In genomic region chr6:139710578-139710977, GRCh38 we compare ENCODE assay signal across 19 cellular contexts.
"Had no signal": no experiment of that assay in that cellular context is flagged by ENCODE, and none has a peak within 500 bp of the region (broad histone marks: within the 10 kb centered on the region; RNA-seq: fewer than 3 reads in every experiment).

No MANE protein-coding gene starts in this region.

- H3K27me3 ChIP-seq: esophagus squamous epithelium, foreskin keratinocyte, ovary had no signal

- H3K4me3 ChIP-seq: esophagus squamous epithelium, ovary, spleen had no signal

- H3K27ac Mint-ChIP-seq: activated naive CD4-positive, alpha-beta T cell treated with anti-CD3 and anti-CD28 coated beads, Interleukin-2, amount 50 U/mL, for 72 hours; memory B cell; naive thymus-derived CD4-positive, alpha-beta T cell; stimulated activated naive B cell treated with anti-CD40 and anti-IgM and Interleukin-4, amounts not matched to agents 10 μg/mL and 1 μg/mL and 100 μg/mL, for 72 hours; T-helper 17 cell had no signal

- ATAC-seq: activated naive CD4-positive, alpha-beta T cell treated with anti-CD3 and anti-CD28 coated beads, Interleukin-2, amount 50 U/mL, for 72 hours; foreskin keratinocyte; naive thymus-derived CD4-positive, alpha-beta T cell; sciatic nerve; stimulated activated naive B cell treated with anti-CD40 and anti-IgM and Interleukin-4, amounts not matched to agents 10 μg/mL and 1 μg/mL and 100 μg/mL, for 72 hours; T-helper 17 cell had no signal

- H3K27ac ChIP-seq: esophagus squamous epithelium, foreskin keratinocyte, ovary, spleen, VCaP had no signal

- H3K36me3 Mint-ChIP-seq: activated naive CD4-positive, alpha-beta T cell treated with anti-CD3 and anti-CD28 coated beads, Interleukin-2, amount 50 U/mL, for 72 hours; memory B cell; naive thymus-derived CD4-positive, alpha-beta T cell; stimulated activated naive B cell treated with anti-CD40 and anti-IgM and Interleukin-4, amounts not matched to agents 10 μg/mL and 1 μg/mL and 100 μg/mL, for 72 hours had no signal

- H3K36me3 ChIP-seq: esophagus squamous epithelium, ovary, spleen had no signal

- H3K4me3 Mint-ChIP-seq: memory B cell; naive thymus-derived CD4-positive, alpha-beta T cell; stimulated activated naive B cell treated with anti-CD40 and anti-IgM and Interleukin-4, amounts not matched to agents 10 μg/mL and 1 μg/mL and 100 μg/mL, for 72 hours; T-helper 17 cell had no signal

- H3K9me3 ChIP-seq: ovary, spleen had no signal

- DNase-seq: activated CD4-positive, alpha-beta T cell treated with anti-CD3 and anti-CD28 coated beads, Interleukin-2, amount 50 U/mL, for 1 hour; activated CD4-positive, CD25-positive, alpha-beta regulatory T cell treated with anti-CD3 and anti-CD28 coated beads, Interleukin-2, amount 50 U/mL, for 72 hours; activated CD8-positive, alpha-beta memory T cell treated with anti-CD3 and anti-CD28 coated beads for 24 hours; activated gamma-delta T cell; dermis blood vessel endothelial cell; effector memory CD4-positive, alpha-beta T cell; esophagus squamous epithelium; foreskin keratinocyte; glutamatergic neuron; hypothalamus; naive thymus-derived CD4-positive, alpha-beta T cell; ovary; spleen; stimulated activated naive B cell treated with anti-CD40 and anti-IgM and Interleukin-4, amounts not matched to agents 10 μg/mL and 1 μg/mL and 100 μg/mL, for 72 hours; T-helper 17 cell had no signal

- H3K9me3 Mint-ChIP-seq: activated naive CD4-positive, alpha-beta T cell treated with anti-CD3 and anti-CD28 coated beads, Interleukin-2, amount 50 U/mL, for 72 hours; memory B cell; naive thymus-derived CD4-positive, alpha-beta T cell; stimulated activated naive B cell treated with anti-CD40 and anti-IgM and Interleukin-4, amounts not matched to agents 10 μg/mL and 1 μg/mL and 100 μg/mL, for 72 hours had no signal

- H3K4me1 Mint-ChIP-seq: memory B cell; naive thymus-derived CD4-positive, alpha-beta T cell; stimulated activated naive B cell treated with anti-CD40 and anti-IgM and Interleukin-4, amounts not matched to agents 10 μg/mL and 1 μg/mL and 100 μg/mL, for 72 hours had no signal
